In genomic region chr14:69088523-69089445, GRCh38 we compare ENCODE assay signal across 1 cellular context.
TF ChIP-seq lines count a peak whose summit lies in the region.

No MANE protein-coding gene starts in this region.

TF ChIP-seq in SK-N-SH, 30 proteins besides CTCF, POLR2A, EP300 and RAD21 (continued from another document):
- TF ChIP-seq ZBTB33 (IDR thresholded peaks at IDR 0.05; ENCODE audit: borderline replicate concordance, low read depth) (no peak), TAF1 (IDR thresholded peaks at IDR 0.05; ENCODE audit: borderline replicate concordance, low read depth, low read length) (no peak), CHD2 (IDR thresholded peaks at IDR 0.05; ENCODE audit: low read length, partially characterized antibody) (peak; percentile 18), REST (IDR thresholded peaks at IDR 0.05; ENCODE audit: low read depth, low read length) (no peak), YY1 (IDR thresholded peaks at IDR 0.05; ENCODE audit: low read depth) (no peak), SIN3A (IDR thresholded peaks at IDR 0.05; ENCODE audit: borderline replicate concordance, low read depth, low read length) (no peak), USF2 (IDR thresholded peaks at IDR 0.05; ENCODE audit: borderline replicate concordance, low read depth, low read length) (no peak), RCOR1 (IDR thresholded peaks at IDR 0.05; ENCODE audit: low read length) (peak; percentile 51; the same call in 1 of the 2 replicates), FOXM1 (IDR thresholded peaks at IDR 0.05; ENCODE audit: low read depth) (no peak), TCF12 (IDR thresholded peaks at IDR 0.05) (peak; percentile 82), FOSL2 (IDR thresholded peaks at IDR 0.05; ENCODE audit: borderline replicate concordance, low read depth) (no peak), USF1 (IDR thresholded peaks at IDR 0.05; ENCODE audit: borderline replicate concordance, low read depth) (no peak), POLR2AphosphoS5 (IDR thresholded peaks at IDR 0.05; ENCODE audit: low read depth, low read length) (no peak), EZH2phosphoT487 (IDR thresholded peaks at IDR 0.05; ENCODE audit: borderline replicate concordance, low read depth) (no peak), SMC3 (IDR thresholded peaks at IDR 0.05; ENCODE audit: low read depth, low read length) (no peak), TEAD4 (IDR thresholded peaks at IDR 0.05; ENCODE audit: borderline replicate concordance, insufficient read depth) (no peak), JUND (IDR thresholded peaks at IDR 0.05) (peak; percentile 24), IRF3 (IDR thresholded peaks at IDR 0.05; ENCODE audit: low read depth, low read length) (no peak), MAX (IDR thresholded peaks at IDR 0.05; ENCODE audit: low read depth) (no peak), GATA2 (CRISPR knock-in tag; IDR thresholded peaks at IDR 0.05) (peak; percentile 27; the same call in 1 of the 2 replicates), GABPA (IDR thresholded peaks at IDR 0.05; ENCODE audit: low read depth) (no peak), FOXJ3 (CRISPR knock-in tag; IDR thresholded peaks at IDR 0.05) (no peak)
